In genomic region chr2:199936554-199936953, GRCh38 we compare ENCODE assay signal across 19 cellular contexts. TPM values are rescaled to one million over a fixed set of nuclear protein-coding genes. Genes with fewer than 3 reads are reported as not detected.
DNase-seq lines count a peak whose midpoint lies in the region; FAIRE-seq and TF ChIP-seq lines count a peak whose summit lies in the region.
"Had no signal": no experiment of that assay in that cellular context is flagged by ENCODE, and none has a peak within 500 bp of the region (broad histone marks: within the 10 kb centered on the region; RNA-seq: fewer than 3 reads in every experiment).

No MANE protein-coding gene starts in this region.

- no peaks in the 10 kb centered on the region for H3K9me3 ChIP-seq in hepatocyte (ENCODE audit: low read depth)
- H3K9me3 ChIP-seq in thyroid gland, result no peaks in the 10 kb centered on the region
- H3K9me3 ChIP-seq: A549, Caco-2, HAP-1 had no signal

- H3K9me3 Mint-ChIP-seq in osteocyte (ENCODE audit: unreplicated experiment) (no peaks in the 10 kb centered on the region), endothelial cell (ENCODE audit: unreplicated experiment) (no peaks in the 10 kb centered on the region)
- H3K9me3 Mint-ChIP-seq: CD4-positive, alpha-beta T cell had no signal

- H3K27ac Mint-ChIP-seq in osteocyte (ENCODE audit: unreplicated experiment) (peak overlapping the region; percentile 14), endothelial cell (ENCODE audit: unreplicated experiment) (no peak overlapping the region)
- H3K27ac Mint-ChIP-seq: CD4-positive, alpha-beta T cell had no signal

- intact Hi-C loops in thyroid gland (cut with DNase I), result no loop called here

- TF ChIP-seq POLR2A in thyroid gland (IDR thresholded peaks at IDR 0.05), result no peak

- H3K4me1 ChIP-seq in hepatocyte (ENCODE audit: insufficient read depth) (no peaks in the 10 kb centered on the region), thyroid gland (no peaks in the 10 kb centered on the region)
- H3K4me1 ChIP-seq: HAP-1 had no signal

- peaks cover 11% of the 10 kb centered on the region for H3K79me2 ChIP-seq in hepatocyte

- H3K27me3 ChIP-seq in hepatocyte (no peaks in the 10 kb centered on the region), thyroid gland (no peaks in the 10 kb centered on the region)

- no peaks in the 10 kb centered on the region for H3K9me2 ChIP-seq in hepatocyte (replicated peaks; ENCODE audit: insufficient read depth)

- H3K4me3 ChIP-seq in hepatocyte (no peak overlapping the region), thyroid gland (replicated peaks in 1 of 3) (no peak overlapping the region)
- H3K4me3 ChIP-seq: A549, HAP-1 had no signal

- no peak overlapping the region for H3K4me3 Mint-ChIP-seq in osteocyte (ENCODE audit: unreplicated experiment)
- no peak overlapping the region for H3K4me3 Mint-ChIP-seq in endothelial cell (ENCODE audit: unreplicated experiment)
- H3K4me3 Mint-ChIP-seq: CD4-positive, alpha-beta T cell had no signal

- no peaks in the 10 kb centered on the region for H4K20me1 ChIP-seq in hepatocyte (ENCODE audit: insufficient read depth, poor library complexity, severe bottlenecking)

- DNase-seq in NCI-H82 (lab: John Stamatoyannopoulos, UW), result peak; percentile 21
- no peak for DNase-seq in NCI-H82 treated with DMSO at 0.1 percent for 48 hours (lab: John Stamatoyannopoulos, UW; ENCODE audit: unreplicated experiment)
- no peak for DNase-seq in GM18507 (ENCODE audit: extremely low spot score, insufficient read length, low read depth)
- no peak for DNase-seq in hepatocyte (ENCODE audit: low spot score)
- DNase-seq in osteocyte (ENCODE audit: extremely low spot score, unreplicated experiment), result no peak
- DNase-seq in thyroid gland, result no peak
- DNase-seq in endothelial cell (ENCODE audit: low spot score), result no peak
- no peak for DNase-seq in cerebellar cortex (ENCODE audit: low spot score)
- DNase-seq: AML-193; Caco-2; CD4-positive, alpha-beta T cell; IMR-90 had no signal

- no peak for TF ChIP-seq CTCF in hepatocyte (IDR thresholded peaks at IDR 0.05; ENCODE audit: poor library complexity)
- no peak for TF ChIP-seq CTCF in osteocyte (IDR thresholded peaks at IDR 0.05)
- no peak for TF ChIP-seq CTCF in thyroid gland (IDR thresholded peaks at IDR 0.05)
- no peak for TF ChIP-seq CTCF in endothelial cell (IDR thresholded peaks at IDR 0.05; ENCODE audit: unreplicated experiment)

- 45% methylated on average over 2 of the region's 2 CpGs for WGBS in hepatocyte (ENCODE audit: low lambda C conversion rate, missing lambda C conversion rate)
- 73 to 82% methylated on average over 2 of the region's 2 CpGs for WGBS in thyroid gland, 2 donors

- peak; percentile 24 for FAIRE-seq in GM18507 (lab: Jason Lieb, UNC)
- FAIRE-seq: A549, D721Med, GM12891, H1 had no signal

- H3K4me1 Mint-ChIP-seq in osteocyte (ENCODE audit: unreplicated experiment) (no peaks in the 10 kb centered on the region), endothelial cell (ENCODE audit: unreplicated experiment) (no peaks in the 10 kb centered on the region)

- H3K36me3 Mint-ChIP-seq in osteocyte (ENCODE audit: unreplicated experiment) (peaks cover 22% of the 10 kb centered on the region), endothelial cell (ENCODE audit: low read depth, unreplicated experiment) (peaks cover 3% of the 10 kb centered on the region)

- no peak overlapping the region for H2AFZ ChIP-seq in hepatocyte

- H3K36me3 ChIP-seq in hepatocyte (replicated peaks; ENCODE audit: insufficient read depth, low read depth) (no peaks in the 10 kb centered on the region), thyroid gland (peaks cover 28 to 29% of the 10 kb centered on the region in 2 donors)

- H3K27me3 Mint-ChIP-seq in osteocyte (ENCODE audit: unreplicated experiment) (no peaks in the 10 kb centered on the region), endothelial cell (ENCODE audit: unreplicated experiment) (peaks cover 1% of the 10 kb centered on the region)
- H3K27me3 Mint-ChIP-seq: CD4-positive, alpha-beta T cell had no signal

- H3K27ac ChIP-seq in hepatocyte (no peak overlapping the region), thyroid gland (no peak overlapping the region)
- H3K27ac ChIP-seq: 22Rv1, A549, C4-2B had no signal

- H3K4me2 ChIP-seq in hepatocyte, result peak overlapping the region; percentile 1
- H3K4me2 ChIP-seq: A549 had no signal

RNA-seq across cellular contexts. Expression of gene TYW5, which starts 18.7 kb away (rescaled TPM):
- 10.1 and 14.6 TPM in 2 replicates for total RNA-seq in hepatocyte
- 5.0 and 5.3 TPM in 2 replicates for polyA plus RNA-seq in hepatocyte
- 7.4 and 7.9 TPM in 2 replicates for total RNA-seq in osteocyte
- 10 to 100 TPM in 2 of 4 donors, 1 to 10 TPM in 2; 9.0 to 18.9 (median 11.1) TPM for total RNA-seq in thyroid gland
- 8.3 TPM for total RNA-seq in endothelial cell (ENCODE audit: unreplicated experiment)

RNA-seq across cellular contexts. Expression of gene MAIP1, which starts 18.8 kb away (rescaled TPM):
- total RNA-seq in hepatocyte, result 33.0 and 35.7 TPM in 2 replicates
- polyA plus RNA-seq in hepatocyte, result 21.7 and 26.3 TPM in 2 replicates
- total RNA-seq in osteocyte, result 12.0 and 13.8 TPM in 2 replicates
- total RNA-seq in thyroid gland, result 10 to 100 TPM; 18.9 to 28.6 (median 25.9) TPM
- 18.0 TPM for total RNA-seq in endothelial cell (ENCODE audit: unreplicated experiment)

RNA-seq across cellular contexts. Expression of gene C2orf69, which starts 25.5 kb away (rescaled TPM):
- total RNA-seq in hepatocyte (10.5 and 12.1 TPM in 2 replicates), osteocyte (8.8 and 9.3 TPM in 2 replicates), thyroid gland (10 to 100 TPM; 11.3 to 12.8 (median 12.3) TPM), endothelial cell (ENCODE audit: unreplicated experiment) (16.1 TPM)
- 6.2 and 6.8 TPM in 2 replicates for polyA plus RNA-seq in hepatocyte
